ENCODE assay signal across 8 cellular contexts in genomic region chr18:7568426-7568825, GRCh38. TPM values are rescaled to one million over a fixed set of nuclear protein-coding genes. Genes with fewer than 3 reads are reported as not detected.
DNase-seq lines count a peak whose midpoint lies in the region; ATAC-seq, FAIRE-seq and TF ChIP-seq lines count a peak whose summit lies in the region.

No MANE protein-coding gene starts in this region.

- H3K4me3 Mint-ChIP-seq in astrocyte (ENCODE audit: unreplicated experiment), result peak overlapping the region; percentile 87

- FAIRE-seq in astrocyte (lab: Jason Lieb, UNC), result no peak

- H3K9ac ChIP-seq in astrocyte (ENCODE audit: low read length) (peak overlapping the region; percentile 90), iPS-18a (ENCODE audit: low read length) (no peak overlapping the region)

- H4K20me1 ChIP-seq in astrocyte (ENCODE audit: insufficient read depth, low read length), result peaks cover 15% of the 10 kb centered on the region

- no peaks in the 10 kb centered on the region; the same call in 1 of the 2 replicates for H3K4me1 ChIP-seq in HEK293 (ENCODE audit: control insufficient read depth, insufficient read depth, low read length)
- H3K4me1 ChIP-seq in astrocyte (ENCODE audit: insufficient read depth, low read length), result peaks cover 16% of the 10 kb centered on the region
- H3K4me1 ChIP-seq in iPS-18a (ENCODE audit: control insufficient read depth, low read depth, low read length), result peaks cover 4% of the 10 kb centered on the region
- peaks cover 30 to 37% of the 10 kb centered on the region in 2 donors for H3K4me1 ChIP-seq in gastrocnemius medialis

- peaks cover 17% of the 10 kb centered on the region for H3K4me1 Mint-ChIP-seq in astrocyte (ENCODE audit: low read depth, unreplicated experiment)

- H3K36me3 ChIP-seq in HEK293 (ENCODE audit: control insufficient read depth in 2 of 2, insufficient read depth in 1 of 2, low read length in 2 of 2) (no peaks in the 10 kb centered on the region), astrocyte (ENCODE audit: insufficient read depth, low read length) (no peaks in the 10 kb centered on the region), iPS-18a (ENCODE audit: control insufficient read depth, low read depth, low read length) (no peaks in the 10 kb centered on the region), gastrocnemius medialis (no peaks in the 10 kb centered on the region)

- ATAC-seq in gastrocnemius medialis, result peak in 1 of 2 donors; percentile 5

- H3K9me3 ChIP-seq in HEK293 (ENCODE audit: control insufficient read depth, insufficient read depth, low read depth, low read length) (no peaks in the 10 kb centered on the region), astrocyte (ENCODE audit: insufficient read depth, low read depth, low read length) (no peaks in the 10 kb centered on the region), iPS-18a (ENCODE audit: control insufficient read depth, low read depth, low read length) (no peaks in the 10 kb centered on the region), gastrocnemius medialis (no peaks in the 10 kb centered on the region)

- H2AFZ ChIP-seq in astrocyte (ENCODE audit: low read depth, low read length), result peak overlapping the region; percentile 67

- H3K27ac ChIP-seq in HEK293 (ENCODE audit: extremely low read depth, low read depth, low read length) (peak overlapping the region; percentile 94; the same call in 1 of the 2 replicates), astrocyte (ENCODE audit: low read depth, low read length) (peak overlapping the region; percentile 83), iPS-18a (ENCODE audit: low read length) (no peak overlapping the region), gastrocnemius medialis (peak overlapping the region; percentile 92 to 97 (median 96))

- TF ChIP-seq POLR2A in gastrocnemius medialis (IDR thresholded peaks at IDR 0.05), result no peak
- no peak for TF ChIP-seq POLR2A in erythroblast (IDR thresholded peaks at IDR 0.05; ENCODE audit: low read length)

- H3K36me3 Mint-ChIP-seq in astrocyte (ENCODE audit: low read depth, unreplicated experiment), result no peaks in the 10 kb centered on the region

- DNase-seq in astrocyte (ENCODE audit: low read depth) (peak; percentile 25), gastrocnemius medialis (peak; percentile 11 to 21), erythroblast (lab: John Stamatoyannopoulos, UW) (no peak)
- no peak for DNase-seq in activated CD4-positive, alpha-beta T cell treated with anti-CD3 and anti-CD28 coated beads, Interleukin-2, amount 50 U/mL, for 1 hour
- DNase-seq in activated CD8-positive, alpha-beta memory T cell treated with anti-CD3 and anti-CD28 coated beads for 24 hours, result no peak
- no peak for DNase-seq in stimulated activated CD4-positive, alpha-beta T cell treated with anti-CD3 and anti-CD28 coated beads, Interleukin-2, amount 100 ng/mL, for 48 hours

- H3K4me3 ChIP-seq in HEK293 (ENCODE audit: low read depth, low read length), result peak overlapping the region; percentile 60
- peak overlapping the region; percentile 81 for H3K4me3 ChIP-seq in astrocyte (ENCODE audit: insufficient read depth, low read depth, low read length)
- peak overlapping the region; percentile 65 for H3K4me3 ChIP-seq in iPS-18a (ENCODE audit: low read length)
- H3K4me3 ChIP-seq in gastrocnemius medialis, result peak overlapping the region; percentile 75 to 98 (median 90)

- H3K27me3 Mint-ChIP-seq in astrocyte (ENCODE audit: low read depth, unreplicated experiment), result peaks cover 6% of the 10 kb centered on the region

- peaks cover 4% of the 10 kb centered on the region for H3K9me3 Mint-ChIP-seq in astrocyte (ENCODE audit: unreplicated experiment)

- H3K4me2 ChIP-seq in astrocyte (ENCODE audit: low read length), result peak overlapping the region; percentile 93

- CTCF ChIA-PET in HEK293 (lab: Yijun Ruan, JAX), result interaction anchor here (0.6 to 2.0 kb wide), 5 partner anchors 11 to 293 kb away, joined by 3 to 7 read pairs (median 3); no protein-coding TSS in a partner anchor

- H3K27me3 ChIP-seq in astrocyte (ENCODE audit: insufficient read depth, low read length) (no peaks in the 10 kb centered on the region), iPS-18a (ENCODE audit: control insufficient read depth, insufficient read depth, low read length) (peaks cover 50% of the 10 kb centered on the region), gastrocnemius medialis (no peaks in the 10 kb centered on the region)

- POLR2A ChIA-PET in HEK293 (lab: Yijun Ruan, JAX), result interaction anchor here (1.8 to 1.9 kb wide), 2 partner anchors 9 to 24 kb away, joined by 6 to 7 read pairs; no protein-coding TSS in a partner anchor

- intact Hi-C loops in gastrocnemius medialis (cut with DNase I; ENCODE audit: low total_unique reads), result loop anchor here (5.0 to 10.0 kb wide), 6 partner anchors 159 to 1566 kb away; partner anchors contain the start of gene ANKRD12

- peak; percentile 87 for TF ChIP-seq CTCF in HEK293 (tag by site-specific recombination; IDR thresholded peaks at IDR 0.05)
- TF ChIP-seq CTCF in astrocyte (IDR thresholded peaks at IDR 0.05; ENCODE audit: insufficient read depth, low read depth, low read length), result no peak
- peak in 1 of 5 experiments; percentile 29 for TF ChIP-seq CTCF in gastrocnemius medialis (IDR thresholded peaks at IDR 0.05 in 4 of 5, conservative IDR thresholded peaks at IDR 0.05 in 1 of 5)

- in situ Hi-C loops in gastrocnemius medialis (cut with MboI; ENCODE audit: low sequenced_read_pairs in 4 of 4), result loop anchor here in 2 of 4 donors (25.0 kb wide), 1 partner anchor 331 kb away; the partner anchor contains the start of gene LRRC30 (in 2 of the 2)

- H3K79me2 ChIP-seq in astrocyte (ENCODE audit: insufficient read depth, low read length), result peaks cover 57% of the 10 kb centered on the region

- peak overlapping the region; percentile 21 for H3K27ac Mint-ChIP-seq in astrocyte (ENCODE audit: unreplicated experiment)

TF ChIP-seq in HEK293, 187 proteins besides CTCF, POLR2A, EP300 and RAD21 (continues in another document):
- TF ChIP-seq ZNF701 (tag by site-specific recombination; IDR thresholded peaks at IDR 0.05), result no peak
- TF ChIP-seq ZNF777 (tag by site-specific recombination; IDR thresholded peaks at IDR 0.05; ENCODE audit: borderline replicate concordance), result 0 out of 2 replicates have a peak, but pooled peaks have one; percentile 32
- peak; percentile 43; the same call in 1 of the 2 replicates for TF ChIP-seq KLF9 (tag by site-specific recombination; IDR thresholded peaks at IDR 0.05; ENCODE audit: low read depth)
- no peak for TF ChIP-seq ZNF132 (tag by site-specific recombination; IDR thresholded peaks at IDR 0.05; ENCODE audit: borderline replicate concordance)
- TF ChIP-seq ZEB2 (tag by site-specific recombination; IDR thresholded peaks at IDR 0.05), result peak; percentile 43
- peak; percentile 85; the same call in 1 of the 2 replicates for TF ChIP-seq GLIS2 (tag by site-specific recombination; IDR thresholded peaks at IDR 0.05)
- TF ChIP-seq ZBTB26 (tag by site-specific recombination; optimal IDR thresholded peaks at IDR 0.05), result peak; percentile 72
- TF ChIP-seq ZBTB20 (tag by site-specific recombination; IDR thresholded peaks at IDR 0.05), result peak; percentile 56; the same call in 1 of the 2 replicates
- no peak for TF ChIP-seq AEBP2 (tag by site-specific recombination; IDR thresholded peaks at IDR 0.05; ENCODE audit: borderline replicate concordance)
- TF ChIP-seq ZFP37 (tag by site-specific recombination; IDR thresholded peaks at IDR 0.05), result 0 out of 2 replicates have a peak, but pooled peaks have one; percentile 30
- peak; percentile 81 for TF ChIP-seq GLIS1 (tag by site-specific recombination; IDR thresholded peaks at IDR 0.05)
- no peak for TF ChIP-seq ZNF48 (tag by site-specific recombination; IDR thresholded peaks at IDR 0.05)
- TF ChIP-seq KLF8 (tag by site-specific recombination; IDR thresholded peaks at IDR 0.05), result no peak
- peak; percentile 65 for TF ChIP-seq PATZ1 (tag by site-specific recombination; IDR thresholded peaks at IDR 0.05)

RNA-seq across cellular contexts. Expression of gene PTPRM, which starts 1.3 kb away (rescaled TPM):
- total RNA-seq in astrocyte (53.1 and 59.6 TPM in 2 replicates), gastrocnemius medialis (10 to 100 TPM; 52.6 to 79.3 (median 63.8) TPM)

Comparison
In these comparisons a context has a peak if more than half of its experiments do, and no peak if none do; other contexts are left out.
1. DNase-seq: peak in astrocyte (single experiment) and gastrocnemius medialis (2 of 2); none in activated CD4-positive, alpha-beta T cell treated with anti-CD3 and anti-CD28 coated beads, Interleukin-2, amount 50 U/mL, for 1 hour (single experiment), erythroblast (0 of 2), activated CD8-positive, alpha-beta memory T cell treated with anti-CD3 and anti-CD28 coated beads for 24 hours (single experiment) and stimulated activated CD4-positive, alpha-beta T cell treated with anti-CD3 and anti-CD28 coated beads, Interleukin-2, amount 100 ng/mL, for 48 hours (0 of 2).
2. Peak in every context shown above with its lines, with median percentiles within 50 percentile points of each other: H3K4me3 ChIP-seq.